ENCODE assay signal across 12 cellular contexts in genomic region chr2:152584301-152584700, GRCh38.
"Had no signal": no experiment of that assay in that cellular context is flagged by ENCODE, and none has a peak within 500 bp of the region (broad histone marks: within the 10 kb centered on the region; RNA-seq: fewer than 3 reads in every experiment).

No MANE protein-coding gene starts in this region.

- H3K4me1 ChIP-seq: breast epithelium, pancreas had no signal

- H3K36me3 ChIP-seq: breast epithelium, neural progenitor cell, transverse colon had no signal

- H3K9me3 ChIP-seq: breast epithelium, pancreas, transverse colon had no signal

- ATAC-seq: pancreas; stimulated activated naive B cell treated with anti-CD40 and anti-IgM and Interleukin-4, amounts not matched to agents 10 μg/mL and 1 μg/mL and 100 μg/mL, for 72 hours had no signal

- DNase-seq: activated B cell treated with CpG ODN at 0.5 μM for 24 hours; activated CD4-positive, alpha-beta T cell treated with anti-CD3 and anti-CD28 coated beads, Interleukin-2, amount 50 U/mL, for 1 hour; activated T-cell treated with anti-CD3 and anti-CD28 coated beads for 4 hours; amniotic stem cell; pancreas; retina; stimulated activated CD4-positive, alpha-beta T cell treated with anti-CD3 and anti-CD28 coated beads, Interleukin-1b, Interleukin-23, amount 100 ng/mL, for 48 hours; stimulated activated naive B cell treated with anti-CD40 and anti-IgM and Interleukin-4, amounts not matched to agents 10 μg/mL and 1 μg/mL and 100 μg/mL, for 72 hours; T-helper 2 cell; transverse colon had no signal

- H2AFZ ChIP-seq: neural progenitor cell had no signal

- H3K27ac ChIP-seq: breast epithelium, neural progenitor cell, pancreas, transverse colon had no signal

- H3K27me3 ChIP-seq: breast epithelium, neural progenitor cell, pancreas, transverse colon had no signal

- H3K4me3 ChIP-seq: breast epithelium, neural progenitor cell, pancreas, transverse colon had no signal

- H3K9ac ChIP-seq: neural progenitor cell had no signal

- H3K4me2 ChIP-seq: neural progenitor cell had no signal
